8 cellular contexts compared by ENCODE assay signal in genomic region chr1:157045251-157046218, GRCh38. TPM values are rescaled to one million over a fixed set of nuclear protein-coding genes. Genes with fewer than 3 reads are reported as not detected.
DNase-seq lines count a peak whose midpoint lies in the region; ATAC-seq and TF ChIP-seq lines count a peak whose summit lies in the region.

Gene ARHGEF11, minus strand, starts transcription at chr1:157045742. Its CDS starts 1,412 bp downstream, at chr1:157044330.

- H3K4me3 Mint-ChIP-seq in CD4-positive, alpha-beta memory T cell, result peak within 1 kb of the TSS; percentile 90 to 99 (median 92)
- H3K4me3 Mint-ChIP-seq in activated naive CD8-positive, alpha-beta T cell, result peak within 1 kb of the TSS; percentile 98
- H3K4me3 Mint-ChIP-seq in nephron progenitor cell, result peak within 1 kb of the TSS; percentile 99

- H3K9me3 ChIP-seq in CD4-positive, alpha-beta memory T cell (ENCODE audit: control insufficient read depth in 1 of 2, low read length in 2 of 2), result no peaks in the 10 kb centered on the region
- H3K9me3 ChIP-seq in HUES64 (ENCODE audit: insufficient read depth, low read depth, low read length) (no peaks in the 10 kb centered on the region), OCI-LY1 (ENCODE audit: low read length) (no peaks in the 10 kb centered on the region), uterus (no peaks in the 10 kb centered on the region)

- peaks cover 0 to 1% of the 10 kb centered on the region in 2 donors for H3K36me3 Mint-ChIP-seq in CD4-positive, alpha-beta memory T cell
- no peaks in the 10 kb centered on the region for H3K36me3 Mint-ChIP-seq in activated naive CD8-positive, alpha-beta T cell
- H3K36me3 Mint-ChIP-seq in nephron progenitor cell (ENCODE audit: low read depth), result peaks cover 3% of the 10 kb centered on the region

- H3K9ac ChIP-seq in HUES64 (ENCODE audit: low read depth, low read length) (peak within 1 kb of the TSS; percentile 93), OCI-LY1 (ENCODE audit: low read length) (peak within 1 kb of the TSS; percentile 25; the same call in 1 of the 2 replicates)

- ATAC-seq in GM19324 (IDR thresholded peaks at IDR 0.05; ENCODE audit: low FRiP score, unreplicated experiment), result peak; percentile 75

- H3K36me3 ChIP-seq in CD4-positive, alpha-beta memory T cell (ENCODE audit: insufficient read depth, low read length), result no peaks in the 10 kb centered on the region
- H3K36me3 ChIP-seq in HUES64 (ENCODE audit: insufficient read depth, low read length), result peaks cover 6% of the 10 kb centered on the region; the same call in 1 of the 2 replicates
- no peaks in the 10 kb centered on the region for H3K36me3 ChIP-seq in OCI-LY1 (ENCODE audit: insufficient read depth, low read length)
- H3K36me3 ChIP-seq in uterus, result no peaks in the 10 kb centered on the region

- peaks cover 10% of the 10 kb centered on the region for H3K4me1 ChIP-seq in CD4-positive, alpha-beta memory T cell (ENCODE audit: insufficient read depth, low read length)
- H3K4me1 ChIP-seq in HUES64 (ENCODE audit: insufficient read depth, low read length) (peaks cover 23% of the 10 kb centered on the region), OCI-LY1 (ENCODE audit: insufficient read depth, low read length, severe bottlenecking) (peaks cover 4% of the 10 kb centered on the region), uterus (peaks cover 5% of the 10 kb centered on the region in 2 donors)

- no peaks in the 10 kb centered on the region for H3K9me2 ChIP-seq in OCI-LY1 (ENCODE audit: low read depth, low read length)

- H3K27ac Mint-ChIP-seq in CD4-positive, alpha-beta memory T cell, result peak within 1 kb of the TSS in 3 of 7 donors; percentile 40 to 54 (median 48)
- no peak within 1 kb of the TSS for H3K27ac Mint-ChIP-seq in activated naive CD8-positive, alpha-beta T cell
- peak within 1 kb of the TSS; percentile 100 for H3K27ac Mint-ChIP-seq in nephron progenitor cell

- H3K27me3 Mint-ChIP-seq in CD4-positive, alpha-beta memory T cell, result peaks cover 45 to 51% of the 10 kb centered on the region in 2 donors
- peaks cover 49% of the 10 kb centered on the region for H3K27me3 Mint-ChIP-seq in activated naive CD8-positive, alpha-beta T cell
- H3K27me3 Mint-ChIP-seq in nephron progenitor cell (ENCODE audit: low read depth, poor library complexity), result peaks cover 5% of the 10 kb centered on the region

- peaks cover 8 to 11% (median 10%) of the 10 kb centered on the region in 4 donors for H3K4me1 Mint-ChIP-seq in CD4-positive, alpha-beta memory T cell
- H3K4me1 Mint-ChIP-seq in activated naive CD8-positive, alpha-beta T cell (ENCODE audit: low read depth), result peaks cover 16% of the 10 kb centered on the region
- H3K4me1 Mint-ChIP-seq in nephron progenitor cell, result peaks cover 52% of the 10 kb centered on the region

- H3K79me2 ChIP-seq in OCI-LY1 (ENCODE audit: insufficient read depth, low read length), result no peaks in the 10 kb centered on the region

- peak in 2 of 5 donors; percentile 1 to 12 for DNase-seq in CD4-positive, alpha-beta memory T cell
- DNase-seq in germinal center (ENCODE audit: low spot score) (peak; percentile 41), nephron progenitor cell (peak; percentile 94), uterus (peak; percentile 88 to 94)

- H3K27me3 ChIP-seq in CD4-positive, alpha-beta memory T cell (ENCODE audit: insufficient read depth, low read length), result peaks cover 25% of the 10 kb centered on the region
- no peaks in the 10 kb centered on the region for H3K27me3 ChIP-seq in HUES64 (ENCODE audit: insufficient read depth, low read length)
- H3K27me3 ChIP-seq in OCI-LY1 (ENCODE audit: insufficient read depth, low read length), result peaks cover 11% of the 10 kb centered on the region
- no peaks in the 10 kb centered on the region for H3K27me3 ChIP-seq in uterus

- CTCF ChIA-PET in CD4-positive, alpha-beta memory T cell (lab: Charles Lee; ENCODE audit: partially characterized antibody), result no interaction called here

- H4K20me1 ChIP-seq in OCI-LY1 (ENCODE audit: insufficient read depth, low read length), result no peaks in the 10 kb centered on the region

- POLR2A ChIA-PET in CD4-positive, alpha-beta memory T cell (lab: Charles Lee; ENCODE audit: partially characterized antibody), result no interaction called here

- TF ChIP-seq CTCF in OCI-LY1 (IDR thresholded peaks at IDR 0.05; ENCODE audit: low read length) (no peak), nephron progenitor cell (IDR thresholded peaks at IDR 0.05) (no peak), uterus (IDR thresholded peaks at IDR 0.05) (no peak)

- WGBS in HUES64, result under 1% methylated on average over 116 of the region's 120 CpGs

- H3K27ac ChIP-seq in CD4-positive, alpha-beta memory T cell (ENCODE audit: low read depth, low read length), result no peak within 1 kb of the TSS
- peak within 1 kb of the TSS; percentile 90 for H3K27ac ChIP-seq in HUES64 (ENCODE audit: low read depth, low read length)
- H3K27ac ChIP-seq in OCI-LY1 (ENCODE audit: low read depth, low read length, poor library complexity, severe bottlenecking), result no peak within 1 kb of the TSS
- H3K27ac ChIP-seq in uterus, result peak within 1 kb of the TSS; percentile 91 to 92

- H3F3A ChIP-seq in OCI-LY1 (ENCODE audit: insufficient read depth, low read length), result no peaks in the 10 kb centered on the region

- H3K9me3 Mint-ChIP-seq in CD4-positive, alpha-beta memory T cell, result peaks cover 0 to 3% (median 0%) of the 10 kb centered on the region in 8 donors
- no peaks in the 10 kb centered on the region for H3K9me3 Mint-ChIP-seq in activated naive CD8-positive, alpha-beta T cell (ENCODE audit: low read depth)
- H3K9me3 Mint-ChIP-seq in nephron progenitor cell, result no peaks in the 10 kb centered on the region

- intact Hi-C loops in CD4-positive, alpha-beta memory T cell (cut with micrococcal nuclease), result no loop called here
- intact Hi-C loops in uterus (cut with DNase I; ENCODE audit: low total_unique reads), result no loop called here

- H2AFZ ChIP-seq in OCI-LY1 (ENCODE audit: low read length), result no peak within 1 kb of the TSS

- TF ChIP-seq POLR2A in uterus (IDR thresholded peaks at IDR 0.05), result peak; percentile 51 to 82

- H3K4me2 ChIP-seq in OCI-LY1 (ENCODE audit: low read length), result peak within 1 kb of the TSS; percentile 52

- H3K4me3 ChIP-seq in CD4-positive, alpha-beta memory T cell (ENCODE audit: low read length in 2 of 2), result no peak within 1 kb of the TSS
- peak within 1 kb of the TSS; percentile 95 for H3K4me3 ChIP-seq in HUES64 (ENCODE audit: low read length)
- H3K4me3 ChIP-seq in OCI-LY1 (ENCODE audit: low read depth, low read length, poor library complexity, severe bottlenecking), result peak within 1 kb of the TSS; percentile 57
- H3K4me3 ChIP-seq in uterus, result peak within 1 kb of the TSS; percentile 51 to 71

RNA-seq across cellular contexts. Expression of gene ARHGEF11, which starts in this region (rescaled TPM):
- 10 to 100 TPM; 22.7 to 24.1 TPM for total RNA-seq in CD4-positive, alpha-beta memory T cell
- 10 to 100 TPM in 1 of 2 donors, 1 to 10 TPM in 1; 7.9 to 19.1 TPM for polyA plus RNA-seq in CD4-positive, alpha-beta memory T cell
- 17.2 TPM for polyA plus RNA-seq in HUES64 (2013, experiment 1 of 2)
- 18.0 TPM for polyA plus RNA-seq in HUES64 (2013, experiment 2 of 2)
- 10 to 100 TPM; 28.2 to 65.3 (median 40.5) TPM for total RNA-seq in uterus

Comparison
In these comparisons a context has a peak if more than half of its experiments do, and no peak if none do; other contexts are left out.
1. H3K27ac ChIP-seq: peak in HUES64 (single experiment) and uterus (2 of 2); none in CD4-positive, alpha-beta memory T cell (single experiment) and OCI-LY1 (single experiment).
2. H3K4me3 ChIP-seq: peak in HUES64 (single experiment), OCI-LY1 (single experiment) and uterus (2 of 2); none in CD4-positive, alpha-beta memory T cell (0 of 2).
3. Peak in every context shown above with its lines, with median percentiles within 50 percentile points of each other: H3K4me3 Mint-ChIP-seq.